ENCODE assay signal across 8 cellular contexts in the genomic region with DNA sequence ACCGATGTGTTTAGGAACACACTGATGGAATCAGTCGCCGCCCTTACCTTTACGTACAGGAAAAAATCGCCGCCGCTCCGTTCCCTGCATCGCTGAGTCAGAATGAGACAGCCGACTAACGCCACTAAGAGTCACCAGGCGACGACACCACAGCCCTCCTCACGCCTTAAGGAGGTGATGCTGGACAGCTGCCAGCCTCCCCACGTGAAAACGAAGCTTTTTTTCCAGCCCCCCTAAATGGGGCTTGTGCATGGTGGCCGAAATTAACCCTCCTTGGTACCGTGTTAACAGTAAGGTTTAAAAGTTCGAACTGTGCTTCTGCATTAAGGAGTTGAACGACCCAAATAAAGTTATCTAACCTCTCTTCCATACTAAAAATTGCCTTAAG. TPM values are rescaled to one million over a fixed set of nuclear protein-coding genes. Genes with fewer than 3 reads are reported as not detected.
A peak's percentile ranks its signal among the peaks of the same experiment; 100 is the strongest.
DNase-seq lines count a peak whose midpoint lies in the region; ATAC-seq, FAIRE-seq and TF ChIP-seq lines count a peak whose summit lies in the region.

No MANE protein-coding gene starts in this region.

- 2% methylated on average over 20 of the region's 20 CpGs for WGBS in HUES64
- WGBS in lung, 2 donors: 1% methylated on average over 20 of the region's 20 CpGs

- H3K9ac ChIP-seq in HUES64 (ENCODE audit: low read depth, low read length) (peak overlapping the region; percentile 97), colonic mucosa (ENCODE audit: low read depth in 2 of 2, low read length in 2 of 2) (peak overlapping the region; percentile 88 to 98)

- no peaks in the 10 kb centered on the region for H3K9me3 ChIP-seq in HUES64 (ENCODE audit: insufficient read depth, low read depth, low read length)
- no peaks in the 10 kb centered on the region for H3K9me3 ChIP-seq in colonic mucosa
- no peaks in the 10 kb centered on the region for H3K9me3 ChIP-seq in lung (ENCODE audit: control insufficient read depth in 2 of 2, insufficient read depth in 1 of 2, low read length in 1 of 2)

- FAIRE-seq in urothelium cell line (lab: Jason Lieb, UNC): no peak

- H3K4me1 ChIP-seq in HUES64 (ENCODE audit: insufficient read depth, low read length) (peaks cover 3% of the 10 kb centered on the region), colonic mucosa (peaks cover 11% of the 10 kb centered on the region), lung (ENCODE audit: control insufficient read depth in 2 of 2, insufficient read depth in 2 of 2, low read length in 2 of 2) (peaks cover 2 to 15% of the 10 kb centered on the region in 2 donors)

- H3K4me3 ChIP-seq in HUES64 (ENCODE audit: low read length) (peak overlapping the region; percentile 98), colonic mucosa (peak overlapping the region; percentile 92), lung (peak overlapping the region; percentile 98)

- TF ChIP-seq CTCF in colonic mucosa (IDR thresholded peaks at IDR 0.05) (no peak), lung (IDR thresholded peaks at IDR 0.05; ENCODE audit: control extremely low read depth, extremely low read depth) (no peak)

- H3K27me3 ChIP-seq in HUES64 (ENCODE audit: insufficient read depth, low read length): no peaks in the 10 kb centered on the region
- no peaks in the 10 kb centered on the region for H3K27me3 ChIP-seq in colonic mucosa
- H3K27me3 ChIP-seq in lung (ENCODE audit: control insufficient read depth, insufficient read depth): no peaks in the 10 kb centered on the region

- ATAC-seq in GM21515 (IDR thresholded peaks at IDR 0.05; ENCODE audit: unreplicated experiment) (peak; percentile 45), lung (ENCODE audit: insufficient read depth, low FRiP score) (peak; percentile 20)

- DNase-seq in DMS53 (lab: John Stamatoyannopoulos, UW): peak; percentile 90
- DNase-seq in activated CD4-positive, alpha-beta T cell treated with anti-CD3 and anti-CD28 coated beads for 4 hours: peak; percentile 72 to 75
- peak; percentile 66 for DNase-seq in colonic mucosa
- peak; percentile 48 for DNase-seq in lung (ENCODE audit: low spot score)
- DNase-seq in stimulated activated CD8-positive, alpha-beta memory T cell treated with anti-CD3 and anti-CD28 coated beads, Interleukin-15, amount 100 ng/mL, for 1 hour (ENCODE audit: low read depth): peak; percentile 49
- DNase-seq in urothelium cell line (ENCODE audit: low spot score): no peak

- intact Hi-C loops in colonic mucosa (cut with DNase I): no loop called here

- H3K27ac ChIP-seq in HUES64 (ENCODE audit: low read depth, low read length) (peak overlapping the region; percentile 90), colonic mucosa (peak overlapping the region; percentile 90), lung (ENCODE audit: low read depth in 1 of 2, low read length in 1 of 2) (peak overlapping the region; percentile 93 to 98)

- peaks cover 44% of the 10 kb centered on the region for H3K36me3 ChIP-seq in HUES64 (ENCODE audit: insufficient read depth, low read length)
- peaks cover 7% of the 10 kb centered on the region for H3K36me3 ChIP-seq in colonic mucosa
- peaks cover 12 to 27% of the 10 kb centered on the region in 2 donors for H3K36me3 ChIP-seq in lung (ENCODE audit: control insufficient read depth in 2 of 2, insufficient read depth in 2 of 2, low read length in 2 of 2)

RNA-seq across cellular contexts. Expression of gene DNTTIP2, which starts 0.5 kb away (rescaled TPM):
- polyA plus RNA-seq in HUES64 (2013, experiment 1 of 2): 73.4 TPM
- 75.4 TPM for polyA plus RNA-seq in HUES64 (2013, experiment 2 of 2)
- 10 to 100 TPM; 36.1 to 36.4 TPM for total RNA-seq in colonic mucosa
- 10 to 100 TPM; 46.5 to 46.9 TPM for total RNA-seq in lung
- 10 to 100 TPM; 36.6 to 79.9 TPM for polyA plus RNA-seq in lung

RNA-seq across cellular contexts. Expression of gene GCLM, which starts 30.7 kb away (rescaled TPM):
- 12.0 TPM for polyA plus RNA-seq in HUES64 (2013, experiment 1 of 2)
- 12.4 TPM for polyA plus RNA-seq in HUES64 (2013, experiment 2 of 2)
- total RNA-seq in colonic mucosa (10 to 100 TPM; 17.7 to 19.4 TPM), lung (10 to 100 TPM; 14.8 to 25.7 TPM)
- polyA plus RNA-seq in lung: 10 to 100 TPM in 1 of 2 donors, 1 to 10 TPM in 1; 8.7 to 25.1 TPM
